Comparison of ENCODE assay signal across 1 cellular context in genomic region chr13:36310417-36311108, GRCh38.
TF ChIP-seq lines count a peak whose summit lies in the region.

No MANE protein-coding gene starts in this region.

TF ChIP-seq in SK-N-SH, 30 proteins besides CTCF, POLR2A, EP300 and RAD21 (continued from another document):
- TF ChIP-seq RXRA (IDR thresholded peaks at IDR 0.05; ENCODE audit: borderline replicate concordance, low read depth), result no peak
